35 cellular contexts compared by ENCODE assay signal in genomic region chr13:23480324-23480723, GRCh38.
"Had no signal": no experiment of that assay in that cellular context is flagged by ENCODE, and none has a peak within 500 bp of the region (broad histone marks: within the 10 kb centered on the region; RNA-seq: fewer than 3 reads in every experiment).

No MANE protein-coding gene starts in this region.

- H3K36me3 ChIP-seq: adrenal gland, brain microvascular endothelial cell, WERI-Rb-1 had no signal

- H3K4me1 ChIP-seq: adrenal gland, body of pancreas, breast epithelium had no signal

- FAIRE-seq: astrocyte, colon had no signal

- ATAC-seq: activated CD4-positive, alpha-beta T cell treated with anti-CD3 and anti-CD28 coated beads for 36 hours; activated CD4-positive, CD25-positive, alpha-beta regulatory T cell treated with anti-CD3 and anti-CD28 coated beads, Interleukin-2, amount 50 U/mL, for 24 hours; activated CD8-positive, alpha-beta T cell treated with anti-CD3 and anti-CD28 coated beads for 36 hours; activated naive CD4-positive, alpha-beta T cell treated with anti-CD3 and anti-CD28 coated beads, Interleukin-2, amount 50 U/mL, for 72 hours; activated T-cell treated with anti-CD3 and anti-CD28 coated beads, Interleukin-2, amount 50 U/mL, for 4 hours; activated T-cell treated with anti-CD3 and anti-CD28 coated beads, Interleukin-2, amount 50 U/mL, for 72 hours; activated T-helper 17 cell treated with anti-CD3 and anti-CD28 coated beads, Interleukin-2, amount 50 U/mL, for 72 hours; body of pancreas; WTC11 had no signal

- H3K27ac ChIP-seq: adrenal gland, body of pancreas, brain microvascular endothelial cell, breast epithelium, coronary artery, WERI-Rb-1 had no signal

- DNase-seq: activated CD4-positive, alpha-beta memory T cell treated with anti-CD3 and anti-CD28 coated beads for 36 hours; activated CD4-positive, alpha-beta T cell treated with anti-CD3 and anti-CD28 coated beads for 1 hour; activated CD4-positive, alpha-beta T cell treated with anti-CD3 and anti-CD28 coated beads for 36 hours; activated CD4-positive, alpha-beta T cell treated with anti-CD3 and anti-CD28 coated beads, Interleukin-2, amount 10 ng/mL, durations not matched to agents 24 days and 14 days; activated CD4-positive, alpha-beta T cell treated with anti-CD3 and anti-CD28 coated beads, Interleukin-2, amount 50 U/mL, for 1 hour; activated CD4-positive, alpha-beta T cell treated with anti-CD3 and anti-CD28 coated beads, Interleukin-2, amount 50 U/mL, for 4 hours; activated CD4-positive, CD25-positive, alpha-beta regulatory T cell; activated CD8-positive, alpha-beta memory T cell treated with anti-CD3 and anti-CD28 coated beads, Interleukin-2, amount 50 U/mL, for 4 hours; activated CD8-positive, alpha-beta T cell treated with anti-CD3 and anti-CD28 coated beads for 36 hours; activated effector memory CD4-positive, alpha-beta T cell treated with anti-CD3 and anti-CD28 coated beads, Interleukin-2, amount 50 U/mL, for 16 hours; activated gamma-delta T cell treated with Interleukin-2 at 50 U/mL for 16 hours; activated naive CD4-positive, alpha-beta T cell; activated naive CD4-positive, alpha-beta T cell treated with anti-CD3 and anti-CD28 coated beads for 36 hours; activated naive CD4-positive, alpha-beta T cell treated with anti-CD3 and anti-CD28 coated beads, Interleukin-2, amount 50 U/mL, for 16 hours; activated naive CD8-positive, alpha-beta T cell treated with anti-CD3 and anti-CD28 coated beads for 36 hours; activated T-cell treated with anti-CD3 and anti-CD28 coated beads for 4 hours; activated T-cell treated with anti-CD3 and anti-CD28 coated beads, Interleukin-2, amount 50 U/mL, for 1 hour; activated T-cell treated with anti-CD3 and anti-CD28 coated beads, Interleukin-2, amount 50 U/mL, for 4 hours; activated T-cell treated with anti-CD3 and anti-CD28 coated beads, Interleukin-2, amount 50 U/mL, for 72 hours; adrenal gland; amniotic stem cell; aorta; body of pancreas; brain microvascular endothelial cell; central memory CD4-positive, alpha-beta T cell; T-helper 9 cell; WERI-Rb-1 had no signal

- H3K4me3 ChIP-seq: adrenal gland, body of pancreas, breast epithelium, coronary artery had no signal
